Comparison of ENCODE assay signal across 16 cellular contexts in the genomic region with DNA sequence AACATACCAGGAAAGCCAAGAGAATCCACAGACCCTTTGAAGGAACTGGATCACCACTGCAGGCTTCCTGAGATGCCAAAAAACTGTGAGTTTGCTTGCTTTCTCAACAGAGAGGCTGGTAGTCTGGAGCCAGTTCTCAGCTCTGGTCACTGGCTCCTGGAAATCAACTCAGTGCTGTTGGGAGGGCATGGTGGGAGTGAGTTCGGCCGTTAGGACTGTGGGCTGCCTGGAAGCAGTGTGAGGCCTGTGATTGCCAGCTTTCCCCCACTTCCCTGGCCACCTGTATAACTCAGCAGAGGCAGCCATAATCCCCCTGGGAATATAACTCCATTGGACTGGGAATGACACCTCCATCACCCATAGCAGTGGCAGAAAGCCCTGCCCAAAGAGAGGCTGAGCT.
DNase-seq lines count a peak whose midpoint lies in the region; ATAC-seq and TF ChIP-seq lines count a peak whose summit lies in the region.
"Had no signal": no experiment of that assay in that cellular context is flagged by ENCODE, and none has a peak within 500 bp of the region (broad histone marks: within the 10 kb centered on the region; RNA-seq: fewer than 3 reads in every experiment).

No MANE protein-coding gene starts in this region.

- ATAC-seq in right lobe of liver: no peak
- ATAC-seq: CD8-positive, alpha-beta T cell had no signal

- 67 to 100% (median 78%) methylated on average over 2 of the region's 2 CpGs; no CpG with 5 or more reads in 1 of the 5 donors for WGBS in spleen, 5 donors
- WGBS in esophagus muscularis mucosa: 93% methylated on average over 2 of the region's 2 CpGs
- WGBS in right lobe of liver (ENCODE audit: insufficient coverage, low coverage, low lambda C conversion rate, missing lambda C conversion rate): no CpG with 5 or more reads among the region's 2 CpGs

- no peaks in the 10 kb centered on the region for H3K4me1 ChIP-seq in spleen
- no peaks in the 10 kb centered on the region for H3K4me1 ChIP-seq in esophagus muscularis mucosa
- H3K4me1 ChIP-seq in right lobe of liver: no peaks in the 10 kb centered on the region
- H3K4me1 ChIP-seq: BE2C, BLaER1, Caco-2 had no signal

- H3K27me3 ChIP-seq in spleen (replicated peaks in 1 of 7) (no peaks in the 10 kb centered on the region), esophagus muscularis mucosa (no peaks in the 10 kb centered on the region), right lobe of liver (no peaks in the 10 kb centered on the region)
- H3K27me3 ChIP-seq: BE2C, BLaER1 had no signal

- DNase-seq in dedifferentiated amniotic fluid mesenchymal stem cell (ENCODE audit: extremely low spot score) (peak; percentile 6), spleen (peak; percentile 59), esophagus muscularis mucosa (ENCODE audit: extremely low spot score) (no peak), right lobe of liver (no peak)
- DNase-seq: 8988T; ACHN; BE2C; C1 segment of cervical spinal cord; Caco-2; Calu3; CD4-positive, alpha-beta T cell; CD8-positive, alpha-beta T cell; DMS79 treated with DMSO at 0.1 percent for 48 hours; GF-D8 had no signal

- H3K4me3 ChIP-seq in spleen (no peak overlapping the region), esophagus muscularis mucosa (no peak overlapping the region), right lobe of liver (no peak overlapping the region)
- H3K4me3 ChIP-seq: BLaER1 had no signal

- TF ChIP-seq CTCF in C4-2B (conservative IDR thresholded peaks at IDR 0.05): no peak
- TF ChIP-seq CTCF in spleen (IDR thresholded peaks at IDR 0.05 in 8 of 11, conservative IDR thresholded peaks at IDR 0.05 in 3 of 11): no peak
- TF ChIP-seq CTCF in esophagus muscularis mucosa (IDR thresholded peaks at IDR 0.05): no peak
- no peak for TF ChIP-seq CTCF in right lobe of liver (IDR thresholded peaks at IDR 0.05)

- H3K36me3 ChIP-seq in spleen (no peaks in the 10 kb centered on the region), esophagus muscularis mucosa (no peaks in the 10 kb centered on the region), right lobe of liver (no peaks in the 10 kb centered on the region)
- H3K36me3 ChIP-seq: BE2C, BLaER1 had no signal

- intact Hi-C loops in spleen (cut with DNase I; ENCODE audit: low total_unique reads) (no loop called here), esophagus muscularis mucosa (cut with DNase I) (no loop called here), right lobe of liver (cut with DNase I) (no loop called here)

- TF ChIP-seq POLR2A in spleen (IDR thresholded peaks at IDR 0.05): no peak
- TF ChIP-seq POLR2A in esophagus muscularis mucosa (IDR thresholded peaks at IDR 0.05; ENCODE audit: low read depth): no peak
- TF ChIP-seq POLR2A in right lobe of liver (IDR thresholded peaks at IDR 0.05): no peak

- H3K27ac ChIP-seq in C4-2B: peak overlapping the region; percentile 25; the same call in 1 of the 2 replicates
- H3K27ac ChIP-seq in spleen: no peak overlapping the region
- H3K27ac ChIP-seq in esophagus muscularis mucosa (replicated peaks in 1 of 4): no peak overlapping the region
- H3K27ac ChIP-seq in right lobe of liver: no peak overlapping the region
- H3K27ac ChIP-seq: BLaER1 had no signal

- H3K9me3 ChIP-seq in spleen (peaks cover 0 to 13% (median 2%) of the 10 kb centered on the region in 8 donors), esophagus muscularis mucosa (peaks cover 0 to 8% (median 0%) of the 10 kb centered on the region in 4 donors), right lobe of liver (no peaks in the 10 kb centered on the region)
- H3K9me3 ChIP-seq: BE2C, BLaER1, Caco-2 had no signal

- no peak for TF ChIP-seq EP300 in esophagus muscularis mucosa (IDR thresholded peaks at IDR 0.05)

Comparison
In these comparisons a context has a peak if more than half of its experiments do, and no peak if none do; other contexts are left out.
1. DNase-seq: peak in dedifferentiated amniotic fluid mesenchymal stem cell (single experiment) and spleen (single experiment); none in esophagus muscularis mucosa (single experiment) and right lobe of liver (0 of 3).